In the genomic region with DNA sequence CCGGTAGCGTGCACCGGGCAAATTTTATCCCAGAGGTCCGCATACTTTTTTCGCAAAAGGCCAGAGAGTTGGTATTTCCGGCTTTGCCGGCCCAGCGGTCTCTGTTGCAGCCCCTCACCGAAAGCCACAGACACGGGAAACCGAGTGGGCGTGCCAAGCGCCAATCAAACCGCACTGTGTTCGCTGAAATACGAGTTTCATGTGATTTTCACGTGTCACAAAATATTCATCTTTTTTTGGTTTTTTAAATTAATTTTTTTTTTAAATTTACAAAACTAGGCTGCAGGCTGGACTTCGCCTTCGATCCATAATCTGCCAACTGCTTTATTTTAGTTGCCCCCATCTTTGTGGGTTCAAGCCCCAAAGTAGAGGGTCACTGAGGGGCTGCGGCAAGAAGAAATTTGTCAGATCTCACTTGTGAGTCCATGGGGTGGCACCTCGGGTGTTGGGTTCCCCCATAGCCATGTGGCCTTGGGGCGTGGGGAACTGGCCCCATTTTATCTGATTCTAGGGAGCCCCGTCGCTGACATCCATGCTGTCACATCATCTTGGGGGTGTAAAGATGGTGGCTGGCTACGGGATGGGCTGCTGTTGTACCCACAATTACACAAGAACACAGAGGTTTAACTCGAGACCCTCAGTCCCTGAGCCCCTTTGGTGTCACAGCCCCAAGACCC, we compare ENCODE assay signal across 32 cellular contexts.
"Had no signal": no experiment of that assay in that cellular context is flagged by ENCODE, and none has a peak within 500 bp of the region (broad histone marks: within the 10 kb centered on the region; RNA-seq: fewer than 3 reads in every experiment).

No MANE protein-coding gene starts in this region.

- ATAC-seq: activated CD8-positive, alpha-beta T cell treated with anti-CD3 and anti-CD28 coated beads for 36 hours; activated T-cell treated with anti-CD3 and anti-CD28 coated beads, Interleukin-2, amount 50 U/mL, for 4 hours; activated T-cell treated with anti-CD3 and anti-CD28 coated beads, Interleukin-2, amount 50 U/mL, for 72 hours; activated T-helper 17 cell treated with anti-CD3 and anti-CD28 coated beads, Interleukin-2, amount 50 U/mL, for 72 hours; body of pancreas; T-cell; T-helper 17 cell had no signal

- FAIRE-seq: astrocyte, TTC549 had no signal

- H3K9me3 ChIP-seq: adrenal gland, body of pancreas, breast epithelium had no signal

- H3K27ac ChIP-seq: adrenal gland, body of pancreas, brain microvascular endothelial cell, breast epithelium, VCaP had no signal

- H3K4me1 ChIP-seq: breast epithelium had no signal

- H3K27me3 ChIP-seq: adrenal gland, body of pancreas, brain microvascular endothelial cell, breast epithelium had no signal

- H3K4me3 ChIP-seq: adrenal gland, body of pancreas, breast epithelium had no signal

- DNase-seq: activated B cell treated with CpG ODN at 0.5 μM for 24 hours; activated CD4-positive, alpha-beta memory T cell treated with anti-CD3 and anti-CD28 coated beads for 36 hours; activated CD4-positive, alpha-beta T cell treated with anti-CD3 and anti-CD28 coated beads for 4 hours; activated CD4-positive, alpha-beta T cell treated with anti-CD3 and anti-CD28 coated beads, Interleukin-2, amount 10 ng/mL, durations not matched to agents 24 days and 14 days; activated CD4-positive, alpha-beta T cell treated with anti-CD3 and anti-CD28 coated beads, Interleukin-2, amount 50 U/mL, for 1 hour; activated CD4-positive, alpha-beta T cell treated with anti-CD3 and anti-CD28 coated beads, Interleukin-2, amount 50 U/mL, for 4 hours; activated CD4-positive, CD25-positive, alpha-beta regulatory T cell treated with anti-CD3 and anti-CD28 coated beads, Interleukin-2, amount 50 U/mL, for 72 hours; activated CD8-positive, alpha-beta memory T cell treated with anti-CD3 and anti-CD28 coated beads, Interleukin-2, amount 50 U/mL, for 4 hours; activated CD8-positive, alpha-beta T cell treated with anti-CD3 and anti-CD28 coated beads for 36 hours; activated effector memory CD4-positive, alpha-beta T cell treated with anti-CD3 and anti-CD28 coated beads, Interleukin-2, amount 50 U/mL, for 16 hours; activated gamma-delta T cell treated with Interleukin-2 at 50 U/mL for 16 hours; activated naive CD4-positive, alpha-beta T cell; activated naive CD4-positive, alpha-beta T cell treated with anti-CD3 and anti-CD28 coated beads for 36 hours; activated naive CD4-positive, alpha-beta T cell treated with anti-CD3 and anti-CD28 coated beads, Interleukin-2, amount 50 U/mL, for 16 hours; activated naive CD8-positive, alpha-beta T cell treated with anti-CD3 and anti-CD28 coated beads for 36 hours; activated T-cell treated with anti-CD3 and anti-CD28 coated beads for 4 hours; activated T-cell treated with anti-CD3 and anti-CD28 coated beads, Interleukin-2, amount 50 U/mL, for 1 hour; activated T-cell treated with anti-CD3 and anti-CD28 coated beads, Interleukin-2, amount 50 U/mL, for 4 hours; activated T-cell treated with anti-CD3 and anti-CD28 coated beads, Interleukin-2, amount 50 U/mL, for 72 hours; adrenal gland; amniotic stem cell; aorta; body of pancreas; brain microvascular endothelial cell; central memory CD4-positive, alpha-beta T cell; T-cell; T-helper 17 cell had no signal

- H3K36me3 ChIP-seq: adrenal gland, brain microvascular endothelial cell, breast epithelium had no signal
